11 cellular contexts compared by ENCODE assay signal in genomic region chr4:40515037-40515397, GRCh38.
A peak's percentile ranks its signal among the peaks of the same experiment; 100 is the strongest.
DNase-seq lines count a peak whose midpoint lies in the region; ATAC-seq and TF ChIP-seq lines count a peak whose summit lies in the region.
"Had no signal": no experiment of that assay in that cellular context is flagged by ENCODE, and none has a peak within 500 bp of the region (broad histone marks: within the 10 kb centered on the region; RNA-seq: fewer than 3 reads in every experiment).

No MANE protein-coding gene starts in this region.

- H3K27me3 ChIP-seq in GM06990 (replicated peaks; ENCODE audit: control insufficient read depth, insufficient read depth, low read length) (no peaks in the 10 kb centered on the region), PC-9 (ENCODE audit: insufficient read depth, low read depth) (no peaks in the 10 kb centered on the region), parathyroid adenoma (ENCODE audit: control insufficient read depth, insufficient read depth, low read length) (no peaks in the 10 kb centered on the region)
- H3K27me3 ChIP-seq: vagina had no signal

- peaks cover 86% of the 10 kb centered on the region for H3K79me2 ChIP-seq in PC-9 (ENCODE audit: low read depth)
- H3K79me2 ChIP-seq in parathyroid adenoma = no peaks in the 10 kb centered on the region

- no peaks in the 10 kb centered on the region for H3K36me3 ChIP-seq in GM06990 (ENCODE audit: control insufficient read depth, insufficient read depth, low read length)
- peaks cover 13% of the 10 kb centered on the region; the same call in 1 of the 2 replicates for H3K36me3 ChIP-seq in PC-9 (ENCODE audit: low read depth)
- H3K36me3 ChIP-seq in parathyroid adenoma (ENCODE audit: control insufficient read depth, insufficient read depth, low read length) = no peaks in the 10 kb centered on the region
- H3K36me3 ChIP-seq: vagina had no signal

- POLR2A ChIA-PET in PC-9 (lab: Charles Lee; ENCODE audit: unreplicated experiment) = interaction anchor here (0.5 to 0.7 kb wide), 3 partner anchors 62 to 646 kb away, joined by 3 to 8 read pairs (median 7); no protein-coding TSS in a partner anchor

- peaks cover 53% of the 10 kb centered on the region for H3F3A ChIP-seq in PC-9 (ENCODE audit: insufficient read depth, low read depth)

- no peak overlapping the region for H3K27ac Mint-ChIP-seq in effector memory CD8-positive, alpha-beta T cell

- peak; percentile 64 for ATAC-seq in esophagus mucosa
- ATAC-seq in effector memory CD8-positive, alpha-beta T cell (replicated peaks) = no peak

- peak overlapping the region; percentile 24 for H3K4me3 ChIP-seq in GM06990 (replicated peaks; ENCODE audit: low read depth, low read length)
- peak overlapping the region; percentile 26; the same call in 1 of the 2 replicates for H3K4me3 ChIP-seq in PC-9
- peak overlapping the region; percentile 47 for H3K4me3 ChIP-seq in parathyroid adenoma (ENCODE audit: low read depth, low read length)

- H4K20me1 ChIP-seq in PC-9 (ENCODE audit: insufficient read depth) = 0 out of 2 replicates have a peak, but pooled peaks cover 6% of the 10 kb centered on the region

- no peaks in the 10 kb centered on the region for H3K9me2 ChIP-seq in PC-9 (ENCODE audit: insufficient read depth)

- DNase-seq in GM06990 (ENCODE audit: extremely low read depth, insufficient read length) (peak; percentile 15), PC-9 (peak; percentile 29 to 92), NCI-H2107 (lab: John Stamatoyannopoulos, UW) (no peak), MV-4-11 (lab: John Stamatoyannopoulos, UW) (no peak), pons (ENCODE audit: low spot score) (no peak)
- no peak for DNase-seq in effector memory CD8-positive, alpha-beta T cell
- DNase-seq: activated gamma-delta T cell treated with Interleukin-2 at 50 U/mL for 16 hours; stimulated activated CD4-positive, alpha-beta T cell treated with anti-CD3 and anti-CD28 coated beads, Interleukin-2, amount 100 ng/mL, for 48 hours had no signal

- no peaks in the 10 kb centered on the region for H3K36me3 Mint-ChIP-seq in effector memory CD8-positive, alpha-beta T cell (ENCODE audit: insufficient read depth)

- intact Hi-C loops in PC-9 (cut with micrococcal nuclease; ENCODE audit: unreplicated experiment) = loop anchor here (1.0 to 10.0 kb wide), 2 partner anchors 11 to 50 kb away; no protein-coding TSS in a partner anchor

- no peaks in the 10 kb centered on the region for H3K4me1 Mint-ChIP-seq in effector memory CD8-positive, alpha-beta T cell (ENCODE audit: low read depth in 2 of 2)

- H3K4me1 ChIP-seq in PC-9 (replicated peaks; ENCODE audit: insufficient read depth) (peaks cover 49% of the 10 kb centered on the region), parathyroid adenoma (no peaks in the 10 kb centered on the region)

- H3K27ac ChIP-seq in PC-9 = peak overlapping the region; percentile 85
- H3K27ac ChIP-seq in parathyroid adenoma = peak overlapping the region; percentile 79
- H3K27ac ChIP-seq: vagina had no signal

- TF ChIP-seq CTCF in GM06990 (IDR thresholded peaks at IDR 0.05; ENCODE audit: insufficient read depth, low read length, poor library complexity, severe bottlenecking) (no peak), PC-9 (conservative IDR thresholded peaks at IDR 0.05) (peak; percentile 17; the same call in 1 of the 2 replicates), parathyroid adenoma (IDR thresholded peaks at IDR 0.05) (no peak)

- H3K9me3 ChIP-seq in PC-9 (ENCODE audit: insufficient read depth, low read depth) (no peaks in the 10 kb centered on the region), parathyroid adenoma (ENCODE audit: control insufficient read depth, low read length) (no peaks in the 10 kb centered on the region)
- H3K9me3 ChIP-seq: vagina had no signal

- H3K27me3 Mint-ChIP-seq in effector memory CD8-positive, alpha-beta T cell = peaks cover 2 to 17% of the 10 kb centered on the region in 2 donors

- peak overlapping the region; percentile 72 for H3K4me2 ChIP-seq in PC-9
- H3K4me2 ChIP-seq in parathyroid adenoma (ENCODE audit: low read length) = peak overlapping the region; percentile 58

- TSS peak; percentile 38 for BruUV-seq in PC-9 (replicated peaks; lab: Mats Ljungman, UMichigan)

- H3K9me3 Mint-ChIP-seq in effector memory CD8-positive, alpha-beta T cell = no peaks in the 10 kb centered on the region

- CTCF ChIA-PET in PC-9 (lab: Charles Lee) = no interaction called here

- no peak overlapping the region for H2AFZ ChIP-seq in PC-9
- no peak overlapping the region for H2AFZ ChIP-seq in parathyroid adenoma

- no peak overlapping the region for H3K9ac ChIP-seq in parathyroid adenoma

- H3K4me3 Mint-ChIP-seq in effector memory CD8-positive, alpha-beta T cell = no peak overlapping the region

Comparison
In these comparisons a context has a peak if more than half of its experiments do, and no peak if none do; other contexts are left out.
1. DNase-seq: peak in GM06990 (single experiment) and PC-9 (2 of 2); none in NCI-H2107 (single experiment), effector memory CD8-positive, alpha-beta T cell (0 of 3), MV-4-11 (single experiment) and pons (single experiment).
2. Peak in every context shown above with its lines, with median percentiles within 50 percentile points of each other: H3K4me3 ChIP-seq.